ENCODE assay signal across 9 cellular contexts in the genomic region with DNA sequence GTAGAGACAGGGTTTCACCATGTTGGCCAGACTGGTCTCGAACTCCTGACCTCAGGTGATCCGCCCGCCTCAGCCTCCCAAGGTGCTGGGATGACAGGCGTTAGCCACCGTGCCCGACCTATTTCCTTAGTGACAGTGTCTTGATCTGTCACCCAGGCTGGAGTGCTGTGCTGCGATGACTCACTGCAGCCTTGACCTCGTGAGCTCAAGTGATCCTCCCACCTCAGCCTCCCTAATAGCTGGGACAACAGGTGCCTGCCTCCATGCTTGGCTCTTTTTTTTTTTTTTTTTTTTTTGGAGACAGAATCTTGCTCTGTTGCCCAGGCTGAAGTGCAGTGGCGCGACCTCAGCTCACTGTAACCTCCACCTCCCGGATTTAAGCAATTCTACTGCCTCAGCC. TPM values are rescaled to one million over a fixed set of nuclear protein-coding genes. Genes with fewer than 3 reads are reported as not detected.
DNase-seq lines count a peak whose midpoint lies in the region; ATAC-seq and TF ChIP-seq lines count a peak whose summit lies in the region.
"Not testable (repeated sequence)": the region's sequence is repeated elsewhere in the genome, so short reads cannot be mapped to it uniquely, and the experiment has no call there.
"Had no signal": no experiment of that assay in that cellular context is flagged by ENCODE, and none has a peak within 500 bp of the region (broad histone marks: within the 10 kb centered on the region; RNA-seq: fewer than 3 reads in every experiment).

No MANE protein-coding gene starts in this region.

- H3K36me3 ChIP-seq in PC-3 (ENCODE audit: low read depth, low read length): peaks cover 44% of the 10 kb centered on the region
- peaks cover 37% of the 10 kb centered on the region for H3K36me3 ChIP-seq in osteoblast (ENCODE audit: insufficient read depth, low read length)
- peaks cover 49% of the 10 kb centered on the region for H3K36me3 ChIP-seq in suprapubic skin

- not testable (repeated sequence) for H3K27me3 Mint-ChIP-seq in activated CD8-positive, alpha-beta T cell treated with anti-CD3 and anti-CD28 coated beads for 36 hours; central memory CD8-positive, alpha-beta T cell

- not testable (repeated sequence) for H3K4me3 Mint-ChIP-seq in activated CD8-positive, alpha-beta T cell treated with anti-CD3 and anti-CD28 coated beads for 36 hours; central memory CD8-positive, alpha-beta T cell

- TF ChIP-seq EP300 in suprapubic skin (IDR thresholded peaks at IDR 0.05): not testable (repeated sequence)

- H3K79me2 ChIP-seq in PC-3 (ENCODE audit: low read length); osteoblast (ENCODE audit: insufficient read depth, low read length): not testable (repeated sequence)

- BruUV-seq in PC-3 (replicated peaks; lab: Mats Ljungman, UMichigan): not testable (repeated sequence)

- H3F3A ChIP-seq in PC-3 (ENCODE audit: low read length, unreplicated experiment): not testable (repeated sequence)

- not testable (repeated sequence) for H3K27me3 ChIP-seq in PC-3 (ENCODE audit: low read length); foreskin keratinocyte; osteoblast (ENCODE audit: insufficient read depth, low read length); suprapubic skin

- peak; percentile 25 for DNase-seq in EH (ENCODE audit: low read depth)
- peak; percentile 49 for DNase-seq in PC-3
- DNase-seq in activated CD8-positive, alpha-beta T cell treated with anti-CD3 and anti-CD28 coated beads for 36 hours: peak; percentile 41
- DNase-seq in central memory CD8-positive, alpha-beta T cell (ENCODE audit: low spot score in 2 of 2); foreskin keratinocyte; osteoblast (ENCODE audit: insufficient read length, low spot score, missing footprints); suprapubic skin (ENCODE audit: low spot score in 2 of 2): not testable (repeated sequence)

- not testable (repeated sequence) for H4K20me1 ChIP-seq in PC-3 (ENCODE audit: low read length); osteoblast (ENCODE audit: insufficient read depth, low read length)

- H3K4me1 Mint-ChIP-seq in activated CD8-positive, alpha-beta T cell treated with anti-CD3 and anti-CD28 coated beads for 36 hours (ENCODE audit: low read depth): peaks cover 16% of the 10 kb centered on the region
- peaks cover 16% of the 10 kb centered on the region for H3K4me1 Mint-ChIP-seq in central memory CD8-positive, alpha-beta T cell

- peaks cover 29% of the 10 kb centered on the region for H3K36me3 Mint-ChIP-seq in activated CD8-positive, alpha-beta T cell treated with anti-CD3 and anti-CD28 coated beads for 36 hours (ENCODE audit: low read depth)
- peaks cover 32% of the 10 kb centered on the region for H3K36me3 Mint-ChIP-seq in central memory CD8-positive, alpha-beta T cell (ENCODE audit: insufficient read depth)

- H3K9ac ChIP-seq in PC-3 (ENCODE audit: low read length): 0 out of 2 replicates have a peak overlapping the region, but pooled peaks have one; percentile 42

- H3K9me3 ChIP-seq in PC-3 (ENCODE audit: low read length); osteoblast (ENCODE audit: low read depth, low read length); suprapubic skin: not testable (repeated sequence)

- intact Hi-C loops in PC-3 (cut with micrococcal nuclease); activated CD8-positive, alpha-beta T cell treated with anti-CD3 and anti-CD28 coated beads for 36 hours (cut with micrococcal nuclease): not testable (repeated sequence)

- peak overlapping the region; percentile 55; the same call in 1 of the 2 replicates for H3K4me2 ChIP-seq in PC-3 (ENCODE audit: low read length)
- H3K4me2 ChIP-seq in osteoblast (ENCODE audit: insufficient read depth, low read length): not testable (repeated sequence)

- not testable (repeated sequence) for TF ChIP-seq POLR2A in suprapubic skin (IDR thresholded peaks at IDR 0.05)

- H3K27ac ChIP-seq in 22Rv1: peak overlapping the region; percentile 25; the same call in 1 of the 2 replicates
- H3K27ac ChIP-seq in PC-3 (ENCODE audit: low read length): peak overlapping the region; percentile 86
- H3K27ac ChIP-seq in foreskin keratinocyte: peak overlapping the region; percentile 92
- H3K27ac ChIP-seq in osteoblast (ENCODE audit: low read depth, low read length): peak overlapping the region; percentile 45
- peak overlapping the region; percentile 83 for H3K27ac ChIP-seq in suprapubic skin

- H3K9me3 Mint-ChIP-seq in activated CD8-positive, alpha-beta T cell treated with anti-CD3 and anti-CD28 coated beads for 36 hours; central memory CD8-positive, alpha-beta T cell: not testable (repeated sequence)

- TF ChIP-seq CTCF in 22Rv1 (IDR thresholded peaks at IDR 0.05); PC-3 (conservative IDR thresholded peaks at IDR 0.05; ENCODE audit: low read depth, low read length); activated CD8-positive, alpha-beta T cell treated with anti-CD3 and anti-CD28 coated beads for 36 hours (IDR thresholded peaks at IDR 0.05); foreskin keratinocyte (conservative IDR thresholded peaks at IDR 0.05); osteoblast (IDR thresholded peaks at IDR 0.05; ENCODE audit: extremely low read depth, low read depth, low read length); suprapubic skin (IDR thresholded peaks at IDR 0.05): not testable (repeated sequence)

- not testable (repeated sequence) for H3K27ac Mint-ChIP-seq in activated CD8-positive, alpha-beta T cell treated with anti-CD3 and anti-CD28 coated beads for 36 hours
- peak overlapping the region; percentile 76 for H3K27ac Mint-ChIP-seq in central memory CD8-positive, alpha-beta T cell (ENCODE audit: low read depth)

- not testable (repeated sequence) for H3K4me3 ChIP-seq in PC-3 (ENCODE audit: low read length); osteoblast (ENCODE audit: insufficient read depth, low read length); suprapubic skin

- H3K4me1 ChIP-seq in PC-3 (ENCODE audit: insufficient read depth, low read length) (peaks cover 44% of the 10 kb centered on the region), foreskin keratinocyte (peaks cover 11% of the 10 kb centered on the region), osteoblast (ENCODE audit: insufficient read depth, low read length) (peaks cover 25% of the 10 kb centered on the region), suprapubic skin (peaks cover 50% of the 10 kb centered on the region)

- H2AFZ ChIP-seq in PC-3 (ENCODE audit: low read length); osteoblast (ENCODE audit: low read length): not testable (repeated sequence)

- WGBS in suprapubic skin: 84% methylated on average over 11 of the region's 11 CpGs

- POLR2A ChIA-PET in PC-3 (lab: Charles Lee; ENCODE audit: unreplicated experiment): interaction anchor here (0.6 to 1.2 kb wide), 2 partner anchors 14 to 248 kb away, joined by 5 to 23 read pairs; partner anchors contain the start of gene TIMM44
- POLR2A ChIA-PET in activated CD8-positive, alpha-beta T cell treated with anti-CD3 and anti-CD28 coated beads for 36 hours (lab: Charles Lee): interaction anchor here (7.7 kb wide), 1 partner anchor 12 kb away, joined by 81 read pairs; the partner anchor contains the start of gene TIMM44

- CTCF ChIA-PET in PC-3 (lab: Charles Lee): not testable (repeated sequence)
- CTCF ChIA-PET in activated CD8-positive, alpha-beta T cell treated with anti-CD3 and anti-CD28 coated beads for 36 hours (lab: Charles Lee): interaction anchor here (1.3 to 3.7 kb wide), 2 partner anchors 10 to 14 kb away, joined by 6 to 28 read pairs; partner anchors contain the start of genes SNAPC2 and TIMM44

- ATAC-seq in PC-3; activated CD8-positive, alpha-beta T cell treated with anti-CD3 and anti-CD28 coated beads for 36 hours; central memory CD8-positive, alpha-beta T cell (replicated peaks; ENCODE audit: extremely low read depth, poor library complexity, severe bottlenecking); foreskin keratinocyte: not testable (repeated sequence)

- not testable (repeated sequence) for H3K9me2 ChIP-seq in PC-3 (replicated peaks; ENCODE audit: low read length)

RNA-seq across cellular contexts. Expression of gene CTXN1, which starts 4.1 kb away (rescaled TPM):
- total RNA-seq in PC-3 (2014; rRNA removed) (11.4 and 40.3 TPM in 2 replicates), foreskin keratinocyte (1.5 and 1.7 TPM in 2 replicates), osteoblast (1.5 and 2.5 TPM in 2 replicates), suprapubic skin (1 to 10 TPM; 1.2 to 3.6 (median 2.6) TPM)
- total RNA-seq in activated CD8-positive, alpha-beta T cell treated with anti-CD3 and anti-CD28 coated beads for 36 hours: under 1 TPM; 0.74 to 0.87 TPM
- polyA plus RNA-seq in foreskin keratinocyte: 5.1 and 6.4 TPM in 2 replicates
- total RNA-seq: esophagus mucosa had no signal

RNA-seq across cellular contexts. Expression of gene SNAPC2, which starts 9.9 kb away (rescaled TPM):
- total RNA-seq in PC-3 (2014; rRNA removed): 40.1 and 61.7 TPM in 2 replicates
- total RNA-seq in activated CD8-positive, alpha-beta T cell treated with anti-CD3 and anti-CD28 coated beads for 36 hours: 10 to 100 TPM; 16.0 to 18.2 TPM
- total RNA-seq in foreskin keratinocyte: 22.5 and 22.7 TPM in 2 replicates
- 30.6 and 32.0 TPM in 2 replicates for polyA plus RNA-seq in foreskin keratinocyte
- total RNA-seq in osteoblast: 16.8 and 18.5 TPM in 2 replicates
- total RNA-seq in suprapubic skin: 10 to 100 TPM; 11.1 to 22.3 (median 19.6) TPM

RNA-seq across cellular contexts. Expression of gene TIMM44, which starts 13.4 kb away (rescaled TPM):
- total RNA-seq in PC-3 (2014; rRNA removed) (191 and 262 TPM in 2 replicates), foreskin keratinocyte (63.0 and 67.5 TPM in 2 replicates), osteoblast (52.5 and 55.4 TPM in 2 replicates), suprapubic skin (10 to 100 TPM; 34.6 to 85.1 (median 54.5) TPM)
- 10 to 100 TPM; 92.3 to 95.5 TPM for total RNA-seq in activated CD8-positive, alpha-beta T cell treated with anti-CD3 and anti-CD28 coated beads for 36 hours
- polyA plus RNA-seq in foreskin keratinocyte: 50.0 and 53.9 TPM in 2 replicates

RNA-seq across cellular contexts. Expression of gene TGFBR3L, which starts 15.4 kb away (rescaled TPM):
- total RNA-seq in PC-3 (2014; rRNA removed): 10.5 and 15.5 TPM in 2 replicates
- total RNA-seq in activated CD8-positive, alpha-beta T cell treated with anti-CD3 and anti-CD28 coated beads for 36 hours: 1 to 10 TPM; 5.1 to 5.9 TPM
- 2.1 and 2.5 TPM in 2 replicates for total RNA-seq in foreskin keratinocyte
- polyA plus RNA-seq in foreskin keratinocyte: 3.6 and 5.0 TPM in 2 replicates
- total RNA-seq in osteoblast: under 0.01 TPM in 1 of 2 replicates, not detected in the other
- not detected for total RNA-seq in suprapubic skin

RNA-seq across cellular contexts. Expression of gene MAP2K7, which starts 26.4 kb away (rescaled TPM):
- total RNA-seq in PC-3 (2014; rRNA removed): 39.3 and 40.5 TPM in 2 replicates
- 10 to 100 TPM; 36.8 to 37.0 TPM for total RNA-seq in activated CD8-positive, alpha-beta T cell treated with anti-CD3 and anti-CD28 coated beads for 36 hours
- 12.7 and 13.5 TPM in 2 replicates for total RNA-seq in foreskin keratinocyte
- polyA plus RNA-seq in foreskin keratinocyte: 15.6 and 18.3 TPM in 2 replicates
- total RNA-seq in osteoblast: 12.4 and 14.8 TPM in 2 replicates
- 10 to 100 TPM; 25.1 to 52.4 (median 29.3) TPM for total RNA-seq in suprapubic skin

Comparison
In these comparisons a context has a peak if more than half of its experiments do, and no peak if none do; other contexts are left out.
1. H3K27ac ChIP-seq: peak in every context shown above with its lines; median percentile 92 in foreskin keratinocyte; 86 in PC-3; 83 in suprapubic skin; 45 in osteoblast; 25 in 22Rv1.